1 cellular context compared by ENCODE assay signal in genomic region chr11:73760680-73761402, GRCh38.
TF ChIP-seq lines count a peak whose summit lies in the region.

RAB6A (minus strand) TSS chr11:73761074; CDS start chr11:73760635, 439 bp downstream.

TF ChIP-seq in HepG2, 621 proteins besides CTCF, POLR2A, EP300 and RAD21 (continued from another document and continues in another):
- TF ChIP-seq ZBTB4 (CRISPR knock-in tag; IDR thresholded peaks at IDR 0.05; ENCODE audit: borderline replicate concordance): 0 out of 2 replicates have a peak, but pooled peaks have one; percentile 18
- TF ChIP-seq ZHX1 (CRISPR knock-in tag; IDR thresholded peaks at IDR 0.05; ENCODE audit: low read depth): 0 out of 2 replicates have a peak, but pooled peaks have one; percentile 41
- TF ChIP-seq NPAS2 (CRISPR knock-in tag; IDR thresholded peaks at IDR 0.05; ENCODE audit: borderline replicate concordance): no peak
- TF ChIP-seq ZNF549 (CRISPR knock-in tag; IDR thresholded peaks at IDR 0.05): no peak
- TF ChIP-seq FUBP1 (CRISPR knock-in tag; IDR thresholded peaks at IDR 0.05; ENCODE audit: borderline replicate concordance): no peak
- TF ChIP-seq RARG (CRISPR knock-in tag; IDR thresholded peaks at IDR 0.05; ENCODE audit: low read depth): no peak
- no peak for TF ChIP-seq ZNF747 (CRISPR knock-in tag; IDR thresholded peaks at IDR 0.05; ENCODE audit: borderline replicate concordance)
- no peak for TF ChIP-seq SYNCRIP (IDR thresholded peaks at IDR 0.05; ENCODE audit: insufficient read depth, low read depth, low read length)
- TF ChIP-seq NR0B2 (CRISPR knock-in tag; IDR thresholded peaks at IDR 0.05): no peak
- peak; percentile 52; the same call in 1 of the 2 replicates for TF ChIP-seq TOPORS (CRISPR knock-in tag; IDR thresholded peaks at IDR 0.05)
- peak; percentile 83 for TF ChIP-seq TFDP2 (CRISPR knock-in tag; IDR thresholded peaks at IDR 0.05)
- TF ChIP-seq STAT6 (CRISPR knock-in tag; IDR thresholded peaks at IDR 0.05; ENCODE audit: borderline replicate concordance): no peak
- TF ChIP-seq ZSCAN31 (CRISPR knock-in tag; IDR thresholded peaks at IDR 0.05; ENCODE audit: low read depth): peak; percentile 74; the same call in 1 of the 2 replicates
- no peak for TF ChIP-seq TFDP1 (CRISPR knock-in tag; IDR thresholded peaks at IDR 0.05; ENCODE audit: borderline replicate concordance)
- TF ChIP-seq THRA (CRISPR knock-in tag; IDR thresholded peaks at IDR 0.05; ENCODE audit: borderline replicate concordance): peak; percentile 33; the same call in 1 of the 2 replicates
- no peak for TF ChIP-seq ZIK1 (CRISPR knock-in tag; IDR thresholded peaks at IDR 0.05; ENCODE audit: borderline replicate concordance, low read depth)
- TF ChIP-seq SOX13 (IDR thresholded peaks at IDR 0.05): no peak
- TF ChIP-seq SOX13 (CRISPR knock-in tag; conservative IDR thresholded peaks at IDR 0.05 in 1 of 2, IDR thresholded peaks at IDR 0.05 in 1 of 2): 0 out of 4 replicates have a peak, but pooled peaks of 1 of the 2 experiments have one; percentile 35
- no peak for TF ChIP-seq ZBTB25 (CRISPR knock-in tag; IDR thresholded peaks at IDR 0.05)
- TF ChIP-seq MED8 (CRISPR knock-in tag; IDR thresholded peaks at IDR 0.05; ENCODE audit: insufficient replicate concordance): no peak
- TF ChIP-seq ATRX (CRISPR knock-in tag; IDR thresholded peaks at IDR 0.05; ENCODE audit: borderline replicate concordance): no peak
- no peak for TF ChIP-seq ZSCAN12 (CRISPR knock-in tag; IDR thresholded peaks at IDR 0.05)
- no peak for TF ChIP-seq ZNF383 (CRISPR knock-in tag; IDR thresholded peaks at IDR 0.05; ENCODE audit: borderline replicate concordance)
- TF ChIP-seq AHR (CRISPR knock-in tag; IDR thresholded peaks at IDR 0.05): no peak
- TF ChIP-seq ZNF329 (CRISPR knock-in tag; IDR thresholded peaks at IDR 0.05; ENCODE audit: low read depth): 0 out of 2 replicates have a peak, but pooled peaks have one; percentile 51
- peak; percentile 89 for TF ChIP-seq ATF1 (CRISPR knock-in tag; IDR thresholded peaks at IDR 0.05)
- no peak for TF ChIP-seq ZNF737 (CRISPR knock-in tag; IDR thresholded peaks at IDR 0.05; ENCODE audit: borderline replicate concordance)
- no peak for TF ChIP-seq ZNF224 (CRISPR knock-in tag; IDR thresholded peaks at IDR 0.05)
